ENCODE assay signal across 16 cellular contexts in genomic region chr2:120899373-120899772, GRCh38.
A peak's percentile ranks its signal among the peaks of the same experiment; 100 is the strongest.
DNase-seq lines count a peak whose midpoint lies in the region; ATAC-seq, FAIRE-seq and TF ChIP-seq lines count a peak whose summit lies in the region.
"Had no signal": no experiment of that assay in that cellular context is flagged by ENCODE, and none has a peak within 500 bp of the region (broad histone marks: within the 10 kb centered on the region; RNA-seq: fewer than 3 reads in every experiment).

No MANE protein-coding gene starts in this region.

- peak overlapping the region; percentile 45 for H3K4me3 Mint-ChIP-seq in glutamatergic neuron (ENCODE audit: unreplicated experiment)
- peak overlapping the region; percentile 25 for H3K4me3 Mint-ChIP-seq in neural progenitor cell
- H3K4me3 Mint-ChIP-seq in activated T-helper 1 cell treated with anti-CD3 and anti-CD28 coated beads, Interleukin-12 subunit alpha, Interleukin-12 subunit beta, Interleukin-2, Interleukin-4 antibody, amounts not matched to agents 30 ng/mL and 10 ng/mL and 1 ng/mL, durations not matched to agents 14 hours and 24 hours and 36 hours: no peak overlapping the region
- H3K4me3 Mint-ChIP-seq: CD8-positive, alpha-beta T cell; stimulated activated naive B cell treated with anti-CD40 and anti-IgM and Interleukin-4, amounts not matched to agents 10 μg/mL and 1 μg/mL and 100 μg/mL, for 72 hours had no signal

- intact Hi-C loops in activated T-helper 1 cell treated with anti-CD3 and anti-CD28 coated beads, Interleukin-12 subunit alpha, Interleukin-12 subunit beta, Interleukin-2, Interleukin-4 antibody, amounts not matched to agents 30 ng/mL and 10 ng/mL and 1 ng/mL, durations not matched to agents 14 hours and 24 hours and 36 hours (cut with micrococcal nuclease): no loop called here

- H3K27me3 ChIP-seq in HUES64 (ENCODE audit: insufficient read depth, low read length): no peaks in the 10 kb centered on the region
- no peaks in the 10 kb centered on the region for H3K27me3 ChIP-seq in neural progenitor cell
- no peaks in the 10 kb centered on the region for H3K27me3 ChIP-seq in GM23248 (replicated peaks; ENCODE audit: insufficient read depth)
- H3K27me3 ChIP-seq: right atrium auricular region had no signal

- H3K4me1 ChIP-seq in HUES64 (ENCODE audit: insufficient read depth, low read length): peaks cover 51% of the 10 kb centered on the region
- H3K4me1 ChIP-seq in neural progenitor cell: peaks cover 60% of the 10 kb centered on the region
- no peaks in the 10 kb centered on the region for H3K4me1 ChIP-seq in GM23248 (ENCODE audit: insufficient read depth)
- H3K4me1 ChIP-seq: left lung had no signal

- in situ Hi-C loops in GM23248 (cut with MboI): no loop called here

- H3K36me3 ChIP-seq in HUES64 (ENCODE audit: insufficient read depth, low read length): no peaks in the 10 kb centered on the region
- no peaks in the 10 kb centered on the region for H3K36me3 ChIP-seq in neural progenitor cell
- no peaks in the 10 kb centered on the region for H3K36me3 ChIP-seq in GM23248 (ENCODE audit: low read depth)
- H3K36me3 ChIP-seq: left lung, right atrium auricular region had no signal

- peaks cover 8% of the 10 kb centered on the region for H3K9me3 Mint-ChIP-seq in glutamatergic neuron (ENCODE audit: unreplicated experiment)
- H3K9me3 Mint-ChIP-seq in neural progenitor cell: no peaks in the 10 kb centered on the region
- no peaks in the 10 kb centered on the region for H3K9me3 Mint-ChIP-seq in activated T-helper 1 cell treated with anti-CD3 and anti-CD28 coated beads, Interleukin-12 subunit alpha, Interleukin-12 subunit beta, Interleukin-2, Interleukin-4 antibody, amounts not matched to agents 30 ng/mL and 10 ng/mL and 1 ng/mL, durations not matched to agents 14 hours and 24 hours and 36 hours
- H3K9me3 Mint-ChIP-seq: CD8-positive, alpha-beta T cell; stimulated activated naive B cell treated with anti-CD40 and anti-IgM and Interleukin-4, amounts not matched to agents 10 μg/mL and 1 μg/mL and 100 μg/mL, for 72 hours had no signal

- H3K79me2 ChIP-seq in neural progenitor cell (ENCODE audit: low read depth): peaks cover 64% of the 10 kb centered on the region
- peaks cover 12% of the 10 kb centered on the region; the same call in 1 of the 2 replicates for H3K79me2 ChIP-seq in GM23248 (ENCODE audit: insufficient read depth)

- H3K9me3 ChIP-seq in HUES64 (ENCODE audit: insufficient read depth, low read depth, low read length) (no peaks in the 10 kb centered on the region), neural progenitor cell (ENCODE audit: low read depth) (no peaks in the 10 kb centered on the region), GM23248 (ENCODE audit: low read depth) (no peaks in the 10 kb centered on the region)
- H3K9me3 ChIP-seq: left lung, right atrium auricular region had no signal

- H3K27ac Mint-ChIP-seq in glutamatergic neuron (ENCODE audit: unreplicated experiment): peak overlapping the region; percentile 98
- peak overlapping the region; percentile 79 for H3K27ac Mint-ChIP-seq in neural progenitor cell
- H3K27ac Mint-ChIP-seq in activated T-helper 1 cell treated with anti-CD3 and anti-CD28 coated beads, Interleukin-12 subunit alpha, Interleukin-12 subunit beta, Interleukin-2, Interleukin-4 antibody, amounts not matched to agents 30 ng/mL and 10 ng/mL and 1 ng/mL, durations not matched to agents 14 hours and 24 hours and 36 hours: no peak overlapping the region
- H3K27ac Mint-ChIP-seq: CD8-positive, alpha-beta T cell; stimulated activated naive B cell treated with anti-CD40 and anti-IgM and Interleukin-4, amounts not matched to agents 10 μg/mL and 1 μg/mL and 100 μg/mL, for 72 hours had no signal

- H3K4me3 ChIP-seq in HUES64 (ENCODE audit: low read length): no peak overlapping the region
- H3K4me3 ChIP-seq in neural progenitor cell: no peak overlapping the region
- H3K4me3 ChIP-seq in GM23248: no peak overlapping the region
- H3K4me3 ChIP-seq: left lung, right atrium auricular region had no signal

- H3K4me1 Mint-ChIP-seq in glutamatergic neuron (ENCODE audit: low read depth, unreplicated experiment) (peaks cover 55% of the 10 kb centered on the region), neural progenitor cell (peaks cover 84% of the 10 kb centered on the region)
- H3K4me1 Mint-ChIP-seq in activated T-helper 1 cell treated with anti-CD3 and anti-CD28 coated beads, Interleukin-12 subunit alpha, Interleukin-12 subunit beta, Interleukin-2, Interleukin-4 antibody, amounts not matched to agents 30 ng/mL and 10 ng/mL and 1 ng/mL, durations not matched to agents 14 hours and 24 hours and 36 hours (ENCODE audit: low read depth): no peaks in the 10 kb centered on the region
- H3K4me1 Mint-ChIP-seq: stimulated activated naive B cell treated with anti-CD40 and anti-IgM and Interleukin-4, amounts not matched to agents 10 μg/mL and 1 μg/mL and 100 μg/mL, for 72 hours had no signal

- H3K9me2 ChIP-seq in GM23248 (ENCODE audit: insufficient read depth): no peaks in the 10 kb centered on the region

- H4K20me1 ChIP-seq in neural progenitor cell (ENCODE audit: low read depth) (peaks cover 65% of the 10 kb centered on the region), GM23248 (ENCODE audit: insufficient read depth) (no peaks in the 10 kb centered on the region)

- H3K9ac ChIP-seq in HUES64 (ENCODE audit: low read depth, low read length) (no peak overlapping the region), neural progenitor cell (no peak overlapping the region), GM23248 (no peak overlapping the region)

- TF ChIP-seq CTCF in glutamatergic neuron (IDR thresholded peaks at IDR 0.05; ENCODE audit: partially characterized antibody, unreplicated experiment): no peak
- TF ChIP-seq CTCF in neural progenitor cell (IDR thresholded peaks at IDR 0.05): no peak

- no peak overlapping the region for H2AFZ ChIP-seq in neural progenitor cell (replicated peaks)
- no peak overlapping the region for H2AFZ ChIP-seq in GM23248

- H3K27ac ChIP-seq in HUES64 (ENCODE audit: low read depth, low read length): peak overlapping the region; percentile 65
- H3K27ac ChIP-seq in neural progenitor cell: peak overlapping the region; percentile 86
- no peak overlapping the region for H3K27ac ChIP-seq in GM23248
- H3K27ac ChIP-seq: left lung, right atrium auricular region had no signal

- WGBS in HUES64: 85% methylated on average over 11 of the region's 11 CpGs
- 97 to 99% methylated on average over 11 of the region's 11 CpGs for WGBS in GM23248 (ENCODE audit: low coverage in 1 of 2, low lambda C conversion rate in 2 of 2, missing lambda C conversion rate in 2 of 2), 2 experiments

- H3K36me3 Mint-ChIP-seq in glutamatergic neuron (ENCODE audit: unreplicated experiment) (no peaks in the 10 kb centered on the region), neural progenitor cell (peaks cover 6% of the 10 kb centered on the region)
- no peaks in the 10 kb centered on the region for H3K36me3 Mint-ChIP-seq in activated T-helper 1 cell treated with anti-CD3 and anti-CD28 coated beads, Interleukin-12 subunit alpha, Interleukin-12 subunit beta, Interleukin-2, Interleukin-4 antibody, amounts not matched to agents 30 ng/mL and 10 ng/mL and 1 ng/mL, durations not matched to agents 14 hours and 24 hours and 36 hours (ENCODE audit: low read depth)
- H3K36me3 Mint-ChIP-seq: CD8-positive, alpha-beta T cell; stimulated activated naive B cell treated with anti-CD40 and anti-IgM and Interleukin-4, amounts not matched to agents 10 μg/mL and 1 μg/mL and 100 μg/mL, for 72 hours had no signal

- H3F3A ChIP-seq in neural progenitor cell (ENCODE audit: low read depth) (peaks cover 45% of the 10 kb centered on the region), GM23248 (ENCODE audit: insufficient read depth) (no peaks in the 10 kb centered on the region)

- FAIRE-seq in urothelium cell line (lab: Jason Lieb, UNC): no peak

- H3K27me3 Mint-ChIP-seq in glutamatergic neuron (ENCODE audit: unreplicated experiment): peaks cover 9% of the 10 kb centered on the region
- peaks cover 13% of the 10 kb centered on the region for H3K27me3 Mint-ChIP-seq in neural progenitor cell (ENCODE audit: insufficient read depth, low read depth)
- peaks cover 5% of the 10 kb centered on the region for H3K27me3 Mint-ChIP-seq in activated T-helper 1 cell treated with anti-CD3 and anti-CD28 coated beads, Interleukin-12 subunit alpha, Interleukin-12 subunit beta, Interleukin-2, Interleukin-4 antibody, amounts not matched to agents 30 ng/mL and 10 ng/mL and 1 ng/mL, durations not matched to agents 14 hours and 24 hours and 36 hours (ENCODE audit: insufficient read depth)
- H3K27me3 Mint-ChIP-seq: stimulated activated naive B cell treated with anti-CD40 and anti-IgM and Interleukin-4, amounts not matched to agents 10 μg/mL and 1 μg/mL and 100 μg/mL, for 72 hours had no signal

- peak; percentile 45 for DNase-seq in SIG-M5 treated with dmso at 0.1 percent for 504 hours (lab: John Stamatoyannopoulos, UW; ENCODE audit: unreplicated experiment)
- DNase-seq in glutamatergic neuron: no peak
- no peak for DNase-seq in neural progenitor cell (ENCODE audit: low spot score)
- no peak for DNase-seq in activated T-helper 1 cell treated with anti-CD3 and anti-CD28 coated beads, Interleukin-12 subunit alpha, Interleukin-12 subunit beta, Interleukin-2, Interleukin-4 antibody, amounts not matched to agents 30 ng/mL and 10 ng/mL and 1 ng/mL, durations not matched to agents 14 hours and 24 hours and 36 hours (ENCODE audit: low spot score)
- no peak for DNase-seq in GM23248
- no peak for DNase-seq in urothelium cell line (ENCODE audit: low spot score)
- DNase-seq: CD8-positive, alpha-beta T cell; dermis blood vessel endothelial cell; foreskin melanocyte; Karpas-422; NCI-H1105 treated with DMSO at 0.1 percent for 48 hours; stimulated activated naive B cell treated with anti-CD40 and anti-IgM and Interleukin-4, amounts not matched to agents 10 μg/mL and 1 μg/mL and 100 μg/mL, for 72 hours had no signal

- H3K4me2 ChIP-seq in neural progenitor cell (peak overlapping the region; percentile 54), GM23248 (ENCODE audit: unreplicated experiment) (no peak overlapping the region)

- ATAC-seq in GM21737 (IDR thresholded peaks at IDR 0.05; ENCODE audit: unreplicated experiment): no peak
- ATAC-seq: CD8-positive, alpha-beta T cell; left lung had no signal
